Comparison of ENCODE assay signal across 2 cellular contexts in genomic region chr11:71564430-71564829, GRCh38.
TF ChIP-seq lines count a peak whose summit lies in the region.

No MANE protein-coding gene starts in this region.

TF ChIP-seq in liver, 16 proteins besides CTCF, POLR2A, EP300 and RAD21:
- TF ChIP-seq NR2F2 (IDR thresholded peaks at IDR 0.05) (no peak), ZBTB33 (IDR thresholded peaks at IDR 0.05) (no peak), HNF4A (conservative IDR thresholded peaks at IDR 0.05) (peak; percentile 36 to 45)

TF ChIP-seq in HepG2, 621 proteins besides CTCF, POLR2A, EP300 and RAD21:
- no peak for TF ChIP-seq SCMH1 (CRISPR knock-in tag; IDR thresholded peaks at IDR 0.05; ENCODE audit: borderline replicate concordance)
- TF ChIP-seq, protein P1, sequence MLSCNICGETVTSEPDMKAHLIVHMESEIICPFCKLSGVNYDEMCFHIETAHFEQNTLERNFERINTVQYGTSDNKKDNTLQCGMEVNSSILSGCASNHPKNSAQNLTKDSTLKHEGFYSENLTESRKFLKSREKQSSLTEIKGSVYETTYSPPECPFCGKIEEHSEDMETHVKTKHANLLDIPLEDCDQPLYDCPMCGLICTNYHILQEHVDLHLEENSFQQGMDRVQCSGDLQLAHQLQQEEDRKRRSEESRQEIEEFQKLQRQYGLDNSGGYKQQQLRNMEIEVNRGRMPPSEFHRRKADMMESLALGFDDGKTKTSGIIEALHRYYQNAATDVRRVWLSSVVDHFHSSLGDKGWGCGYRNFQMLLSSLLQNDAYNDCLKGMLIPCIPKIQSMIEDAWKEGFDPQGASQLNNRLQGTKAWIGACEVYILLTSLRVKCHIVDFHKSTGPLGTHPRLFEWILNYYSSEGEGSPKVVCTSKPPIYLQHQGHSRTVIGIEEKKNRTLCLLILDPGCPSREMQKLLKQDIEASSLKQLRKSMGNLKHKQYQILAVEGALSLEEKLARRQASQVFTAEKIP (CRISPR knock-in tag; IDR thresholded peaks at IDR 0.05; ENCODE audit: borderline replicate concordance) = no peak
- no peak for TF ChIP-seq CC2D1A (CRISPR knock-in tag; IDR thresholded peaks at IDR 0.05)
- TF ChIP-seq CSRNP2 (CRISPR knock-in tag; conservative IDR thresholded peaks at IDR 0.05; ENCODE audit: low read depth) = no peak
- no peak for TF ChIP-seq ZBTB10 (CRISPR knock-in tag; IDR thresholded peaks at IDR 0.05; ENCODE audit: borderline replicate concordance)
- TF ChIP-seq, protein P2, sequence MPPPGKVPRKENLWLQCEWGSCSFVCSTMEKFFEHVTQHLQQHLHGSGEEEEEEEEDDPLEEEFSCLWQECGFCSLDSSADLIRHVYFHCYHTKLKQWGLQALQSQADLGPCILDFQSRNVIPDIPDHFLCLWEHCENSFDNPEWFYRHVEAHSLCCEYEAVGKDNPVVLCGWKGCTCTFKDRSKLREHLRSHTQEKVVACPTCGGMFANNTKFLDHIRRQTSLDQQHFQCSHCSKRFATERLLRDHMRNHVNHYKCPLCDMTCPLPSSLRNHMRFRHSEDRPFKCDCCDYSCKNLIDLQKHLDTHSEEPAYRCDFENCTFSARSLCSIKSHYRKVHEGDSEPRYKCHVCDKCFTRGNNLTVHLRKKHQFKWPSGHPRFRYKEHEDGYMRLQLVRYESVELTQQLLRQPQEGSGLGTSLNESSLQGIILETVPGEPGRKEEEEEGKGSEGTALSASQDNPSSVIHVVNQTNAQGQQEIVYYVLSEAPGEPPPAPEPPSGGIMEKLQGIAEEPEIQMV (CRISPR knock-in tag; IDR thresholded peaks at IDR 0.05; ENCODE audit: low read depth) = no peak
- TF ChIP-seq ZNF577 (CRISPR knock-in tag; IDR thresholded peaks at IDR 0.05; ENCODE audit: borderline replicate concordance, low read depth) = no peak
- no peak for TF ChIP-seq ZNF329 (CRISPR knock-in tag; IDR thresholded peaks at IDR 0.05; ENCODE audit: low read depth)
- no peak for TF ChIP-seq ZNF7 (CRISPR knock-in tag; IDR thresholded peaks at IDR 0.05)
- no peak for TF ChIP-seq ZNF256 (CRISPR knock-in tag; conservative IDR thresholded peaks at IDR 0.05)
- TF ChIP-seq, protein P3, sequence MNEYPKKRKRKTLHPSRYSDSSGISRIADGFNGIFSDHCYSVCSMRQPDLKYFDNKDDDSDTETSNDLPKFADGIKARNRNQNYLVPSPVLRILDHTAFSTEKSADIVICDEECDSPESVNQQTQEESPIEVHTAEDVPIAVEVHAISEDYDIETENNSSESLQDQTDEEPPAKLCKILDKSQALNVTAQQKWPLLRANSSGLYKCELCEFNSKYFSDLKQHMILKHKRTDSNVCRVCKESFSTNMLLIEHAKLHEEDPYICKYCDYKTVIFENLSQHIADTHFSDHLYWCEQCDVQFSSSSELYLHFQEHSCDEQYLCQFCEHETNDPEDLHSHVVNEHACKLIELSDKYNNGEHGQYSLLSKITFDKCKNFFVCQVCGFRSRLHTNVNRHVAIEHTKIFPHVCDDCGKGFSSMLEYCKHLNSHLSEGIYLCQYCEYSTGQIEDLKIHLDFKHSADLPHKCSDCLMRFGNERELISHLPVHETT (CRISPR knock-in tag; conservative IDR thresholded peaks at IDR 0.05) = no peak
- no peak for TF ChIP-seq AGO1 (IDR thresholded peaks at IDR 0.05; ENCODE audit: low read depth, low read length, poor library complexity, severe bottlenecking)
- TF ChIP-seq GATA4 (IDR thresholded peaks at IDR 0.05; ENCODE audit: borderline replicate concordance, low read depth) = no peak
- TF ChIP-seq IRF2 (CRISPR knock-in tag; IDR thresholded peaks at IDR 0.05) = no peak
- no peak for TF ChIP-seq ZNF704 (CRISPR knock-in tag; IDR thresholded peaks at IDR 0.05; ENCODE audit: borderline replicate concordance)
- TF ChIP-seq MIXL1 (CRISPR knock-in tag; IDR thresholded peaks at IDR 0.05) = no peak
